In genomic region chr14:55220230-55220629, GRCh38 we compare ENCODE assay signal across 25 cellular contexts. TPM values are rescaled to one million over a fixed set of nuclear protein-coding genes. Genes with fewer than 3 reads are reported as not detected.
"Had no signal": no experiment of that assay in that cellular context is flagged by ENCODE, and none has a peak within 500 bp of the region (broad histone marks: within the 10 kb centered on the region; RNA-seq: fewer than 3 reads in every experiment).

No MANE protein-coding gene starts in this region.

- H3K9me3 ChIP-seq: ascending aorta, esophagus squamous epithelium, lower lobe of right lung, sigmoid colon, stomach, upper lobe of left lung had no signal

- H2AFZ ChIP-seq: parathyroid adenoma had no signal

- H3K4me3 Mint-ChIP-seq: mesothelial cell of epicardium; natural killer cell treated with Interleukin-12 subunit alpha and Interleukin-12 subunit beta and Interleukin-15 and Interleukin-18, amount 100 ng/mL, for 72 hours; stimulated activated effector memory CD8-positive, alpha-beta T cell treated with anti-CD3 and anti-CD28 coated beads, Interleukin-12 subunit alpha, Interleukin-12 subunit beta, amount 100 ng/mL, for 72 hours had no signal

- H3K4me1 ChIP-seq: ascending aorta, lower lobe of right lung, parathyroid adenoma, sigmoid colon, stomach, upper lobe of left lung had no signal

- H3K9ac ChIP-seq: parathyroid adenoma had no signal

- H3K27ac Mint-ChIP-seq: mesothelial cell of epicardium; natural killer cell treated with Interleukin-12 subunit alpha and Interleukin-12 subunit beta and Interleukin-15 and Interleukin-18, amount 100 ng/mL, for 72 hours; stimulated activated effector memory CD8-positive, alpha-beta T cell treated with anti-CD3 and anti-CD28 coated beads, Interleukin-12 subunit alpha, Interleukin-12 subunit beta, amount 100 ng/mL, for 72 hours had no signal

- H3K27me3 ChIP-seq: ascending aorta, esophagus squamous epithelium, sigmoid colon, stomach, upper lobe of left lung had no signal

- DNase-seq: activated CD4-positive, CD25-positive, alpha-beta regulatory T cell; activated CD8-positive, alpha-beta memory T cell treated with anti-CD3 and anti-CD28 coated beads for 24 hours; activated CD8-positive, alpha-beta memory T cell treated with anti-CD3 and anti-CD28 coated beads, Interleukin-2, amount 50 U/mL, for 48 hours; activated effector memory CD4-positive, alpha-beta T cell treated with Interleukin-2 at 50 U/mL for 16 hours; activated naive CD4-positive, alpha-beta T cell treated with anti-CD3 and anti-CD28 coated beads, Interleukin-2, amount 50 U/mL, for 16 hours; activated T-cell treated with anti-CD3 and anti-CD28 coated beads, Interleukin-2, amount 50 U/mL, for 48 hours; cerebellar nuclear complex; cortex of kidney; effector CD4-positive, alpha-beta T cell; esophagus squamous epithelium; foreskin fibroblast; glutamatergic neuron; hippocampal formation; islet precursor cell; lower lobe of right lung; sigmoid colon; stimulated activated CD4-positive, alpha-beta T cell treated with anti-CD3 and anti-CD28 coated beads, Interleukin-4, amount 100 ng/mL, for 24 hours; stomach; T-helper 9 cell; upper lobe of left lung had no signal

- H3K79me2 ChIP-seq: parathyroid adenoma had no signal

- H3K36me3 ChIP-seq: ascending aorta, esophagus squamous epithelium, lower lobe of right lung, sigmoid colon, stomach, upper lobe of left lung had no signal

- H3K4me3 ChIP-seq: ascending aorta, esophagus squamous epithelium, lower lobe of right lung, sigmoid colon, stomach, upper lobe of left lung had no signal

- H3K27ac ChIP-seq: ascending aorta, lower lobe of right lung, parathyroid adenoma, sigmoid colon, stomach, upper lobe of left lung had no signal

- H3K36me3 Mint-ChIP-seq: mesothelial cell of epicardium; natural killer cell treated with Interleukin-12 subunit alpha and Interleukin-12 subunit beta and Interleukin-15 and Interleukin-18, amount 100 ng/mL, for 72 hours; stimulated activated effector memory CD8-positive, alpha-beta T cell treated with anti-CD3 and anti-CD28 coated beads, Interleukin-12 subunit alpha, Interleukin-12 subunit beta, amount 100 ng/mL, for 72 hours had no signal

- H3K9me3 Mint-ChIP-seq: mesothelial cell of epicardium; natural killer cell treated with Interleukin-12 subunit alpha and Interleukin-12 subunit beta and Interleukin-15 and Interleukin-18, amount 100 ng/mL, for 72 hours; stimulated activated effector memory CD8-positive, alpha-beta T cell treated with anti-CD3 and anti-CD28 coated beads, Interleukin-12 subunit alpha, Interleukin-12 subunit beta, amount 100 ng/mL, for 72 hours had no signal

RNA-seq across cellular contexts. Expression of gene DLGAP5, which starts 28.8 kb away (rescaled TPM):
- total RNA-seq: ascending aorta had no signal
